1 cellular context compared by ENCODE assay signal in the genomic region with DNA sequence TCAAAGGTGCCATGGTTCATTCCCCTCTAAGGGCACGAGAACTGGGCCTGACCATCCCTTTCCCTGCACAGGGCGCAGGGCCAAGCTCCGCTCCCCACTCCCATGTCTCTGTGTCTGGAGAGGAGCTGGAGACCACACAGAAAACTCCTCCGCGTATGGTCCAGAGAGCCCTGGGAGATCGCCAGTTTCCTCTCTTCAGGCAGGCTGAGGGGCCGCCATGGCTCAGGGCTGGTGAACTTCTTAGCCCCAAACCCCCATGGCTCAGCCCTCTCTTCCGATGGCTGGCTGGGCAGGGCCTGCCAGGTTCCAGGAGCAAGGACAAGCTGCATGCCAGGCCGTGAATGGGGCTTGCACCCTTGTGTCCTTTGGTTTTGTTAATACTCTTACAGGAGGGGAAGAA.
TF ChIP-seq lines count a peak whose summit lies in the region.

No MANE protein-coding gene starts in this region.

TF ChIP-seq in H1, 55 proteins besides CTCF, POLR2A, EP300 and RAD21:
- TF ChIP-seq CTBP2 (IDR thresholded peaks at IDR 0.05; ENCODE audit: borderline replicate concordance, insufficient read depth, insufficient read length, low read length) = no peak
- TF ChIP-seq SRF (IDR thresholded peaks at IDR 0.05; ENCODE audit: low read depth, low read length) = no peak
- no peak for TF ChIP-seq SIRT6 (IDR thresholded peaks at IDR 0.05; ENCODE audit: low read length)
